In genomic region chr9:115466784-115467183, GRCh38 we compare ENCODE assay signal across 14 cellular contexts.
"Had no signal": no experiment of that assay in that cellular context is flagged by ENCODE, and none has a peak within 500 bp of the region (broad histone marks: within the 10 kb centered on the region; RNA-seq: fewer than 3 reads in every experiment).

No MANE protein-coding gene starts in this region.

- H3K4me3 ChIP-seq: skin epidermis had no signal

- H2AFZ ChIP-seq: parathyroid adenoma had no signal

- H3K79me2 ChIP-seq: parathyroid adenoma had no signal

- H3K9ac ChIP-seq: parathyroid adenoma had no signal

- H3K27ac ChIP-seq: parathyroid adenoma had no signal

- FAIRE-seq: astrocyte had no signal

- H3K4me1 ChIP-seq: parathyroid adenoma had no signal

- DNase-seq: activated CD4-positive, alpha-beta T cell treated with anti-CD3 and anti-CD28 coated beads for 1 hour; activated CD4-positive, alpha-beta T cell treated with anti-CD3 and anti-CD28 coated beads, Interleukin-2, amount 50 U/mL, for 4 hours; activated CD8-positive, alpha-beta memory T cell treated with anti-CD3 and anti-CD28 coated beads, Interleukin-2, amount 10 ng/mL, durations not matched to agents 7 days and 5 days; activated naive CD4-positive, alpha-beta T cell treated with anti-CD3 and anti-CD28 coated beads, Interleukin-2, amount 10 ng/mL, durations not matched to agents 7 days and 5 days; activated T-cell treated with anti-CD3 and anti-CD28 coated beads, Interleukin-2, amount 50 U/mL, for 1 hour; naive B cell; stimulated activated CD4-positive, alpha-beta T cell treated with anti-CD3 and anti-CD28 coated beads, Interleukin-15, amount 100 ng/mL, for 24 hours; stimulated activated CD4-positive, alpha-beta T cell treated with anti-CD3 and anti-CD28 coated beads, Interleukin-4, amount 100 ng/mL, for 1 hour; stimulated activated naive B cell treated with anti-CD40 and anti-IgM and Interleukin-4, amounts not matched to agents 10 μg/mL and 1 μg/mL and 100 μg/mL, for 72 hours; T-cell; T-helper 9 cell had no signal
